In the genomic region with DNA sequence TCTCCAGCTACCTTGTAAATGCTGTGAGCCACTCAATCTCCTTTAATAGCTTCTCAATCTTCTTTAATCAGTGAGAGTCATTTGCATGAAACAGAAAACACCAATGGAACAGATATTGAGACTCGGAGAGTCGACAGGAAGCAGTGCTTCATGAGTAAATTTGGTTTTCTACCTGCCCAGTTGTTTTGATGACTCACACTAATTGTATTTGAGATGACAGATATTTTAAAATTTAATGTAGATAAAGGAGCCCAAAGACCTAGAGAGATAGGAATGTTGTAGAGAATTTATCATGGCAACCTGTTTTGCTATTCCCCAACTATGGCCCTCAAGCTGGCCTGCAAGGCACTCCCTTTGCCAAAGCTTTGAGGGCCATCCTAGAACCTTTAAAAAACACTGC, we compare ENCODE assay signal across 29 cellular contexts.
DNase-seq lines count a peak whose midpoint lies in the region; ATAC-seq, FAIRE-seq and TF ChIP-seq lines count a peak whose summit lies in the region.
"Had no signal": no experiment of that assay in that cellular context is flagged by ENCODE, and none has a peak within 500 bp of the region (broad histone marks: within the 10 kb centered on the region; RNA-seq: fewer than 3 reads in every experiment).

No MANE protein-coding gene starts in this region.

- no peaks in the 10 kb centered on the region for H3K9me1 ChIP-seq in keratinocyte (ENCODE audit: control insufficient read depth, extremely low read depth, insufficient read depth, low read length)

- no peak overlapping the region for H3K9ac ChIP-seq in keratinocyte (ENCODE audit: control insufficient read depth, extremely low read depth, insufficient read depth, low read length)

- intact Hi-C loops in head of caudate nucleus (cut with DNase I), result no loop called here
- intact Hi-C loops in body of pancreas (cut with DNase I), result no loop called here
- intact Hi-C loops in prostate gland (cut with DNase I), result no loop called here

- H3K4me2 ChIP-seq in GM23338 (no peak overlapping the region), keratinocyte (ENCODE audit: control insufficient read depth, extremely low read depth, insufficient read depth, low read depth, low read length) (peak overlapping the region; percentile 58)

- H3F3A ChIP-seq in GM23338 (replicated peaks; ENCODE audit: low read depth), result no peaks in the 10 kb centered on the region

- peak overlapping the region; percentile 47; the same call in 1 of the 2 replicates for H2AFZ ChIP-seq in GM23338
- no peak overlapping the region for H2AFZ ChIP-seq in keratinocyte (ENCODE audit: control insufficient read depth, low read length)

- TF ChIP-seq POLR2A in body of pancreas (IDR thresholded peaks at IDR 0.05) (no peak), prostate gland (IDR thresholded peaks at IDR 0.05) (no peak)

- H3K4me1 ChIP-seq in CD4-positive, CD25-positive, alpha-beta regulatory T cell (ENCODE audit: control insufficient read depth, insufficient read depth, low read length, poor library complexity, severe bottlenecking), result peaks cover 18% of the 10 kb centered on the region
- H3K4me1 ChIP-seq in GM23338 (ENCODE audit: insufficient read depth) (no peaks in the 10 kb centered on the region), keratinocyte (ENCODE audit: control insufficient read depth, extremely low read depth, insufficient read depth, low read length) (peaks cover 12% of the 10 kb centered on the region), body of pancreas (no peaks in the 10 kb centered on the region), prostate gland (replicated peaks) (no peaks in the 10 kb centered on the region)
- H3K4me1 ChIP-seq: esophagus muscularis mucosa had no signal

- no peak overlapping the region for H3K4me3 ChIP-seq in CD4-positive, CD25-positive, alpha-beta regulatory T cell (ENCODE audit: low read depth, low read length)
- H3K4me3 ChIP-seq in GM23338, result no peak overlapping the region
- H3K4me3 ChIP-seq in keratinocyte (ENCODE audit: control insufficient read depth in 2 of 3, extremely low read depth in 1 of 3, insufficient read depth in 2 of 3, low read depth in 1 of 3, low read length in 3 of 3), result no peak overlapping the region
- H3K4me3 ChIP-seq in body of pancreas, result no peak overlapping the region
- no peak overlapping the region for H3K4me3 ChIP-seq in prostate gland
- H3K4me3 ChIP-seq: esophagus muscularis mucosa, tibial nerve had no signal

- dilution Hi-C loops in keratinocyte (cut with MboI; ENCODE audit: extremely low pct_ligation_motif_present, low sequenced_read_pairs), result no loop called here

- H3K27ac Mint-ChIP-seq in CD4-positive, CD25-positive, alpha-beta regulatory T cell, result peak overlapping the region in 2 of 3 donors; percentile 33 to 85
- no peak overlapping the region for H3K27ac Mint-ChIP-seq in GM23338
- H3K27ac Mint-ChIP-seq: activated T-cell treated with anti-CD3 and anti-CD28 coated beads, Interleukin-2, amount 50 U/mL, for 72 hours; endodermal cell; naive B cell; T-helper 2 cell treated with Interferon-gamma antibody and Interleukin-4, amounts not matched to agents 5 μg/mL and 100 μg/mL, for 36 hours had no signal

- H3K9me3 ChIP-seq in CD4-positive, CD25-positive, alpha-beta regulatory T cell (ENCODE audit: control insufficient read depth in 2 of 2, low read length in 2 of 2), result no peaks in the 10 kb centered on the region
- H3K9me3 ChIP-seq in keratinocyte (ENCODE audit: control insufficient read depth, low read depth, low read length), result no peaks in the 10 kb centered on the region
- no peaks in the 10 kb centered on the region for H3K9me3 ChIP-seq in body of pancreas
- H3K9me3 ChIP-seq in prostate gland, result no peaks in the 10 kb centered on the region
- H3K9me3 ChIP-seq: esophagus muscularis mucosa, tibial nerve had no signal

- H3K4me1 Mint-ChIP-seq in CD4-positive, CD25-positive, alpha-beta regulatory T cell, result peaks cover 6 to 17% (median 12%) of the 10 kb centered on the region in 4 donors
- H3K4me1 Mint-ChIP-seq in GM23338, result peaks cover 3% of the 10 kb centered on the region; the same call in 2 of the 3 replicates
- H3K4me1 Mint-ChIP-seq: endodermal cell had no signal

- H3K4me3 Mint-ChIP-seq in CD4-positive, CD25-positive, alpha-beta regulatory T cell, result peak overlapping the region in 1 of 4 donors; percentile 48
- H3K4me3 Mint-ChIP-seq in GM23338, result no peak overlapping the region
- H3K4me3 Mint-ChIP-seq: activated T-cell treated with anti-CD3 and anti-CD28 coated beads, Interleukin-2, amount 50 U/mL, for 72 hours; endodermal cell; naive B cell; T-helper 2 cell treated with Interferon-gamma antibody and Interleukin-4, amounts not matched to agents 5 μg/mL and 100 μg/mL, for 36 hours had no signal

- H3K36me3 Mint-ChIP-seq in CD4-positive, CD25-positive, alpha-beta regulatory T cell, result no peaks in the 10 kb centered on the region
- 0 out of 3 replicates have a peak, but pooled peaks cover 3% of the 10 kb centered on the region for H3K36me3 Mint-ChIP-seq in GM23338 (ENCODE audit: low read depth)
- H3K36me3 Mint-ChIP-seq: naive B cell had no signal

- no peak for TF ChIP-seq CTCF in GM23338 (conservative IDR thresholded peaks at IDR 0.05; ENCODE audit: low read depth in 2 of 2)
- no peak for TF ChIP-seq CTCF in keratinocyte (optimal IDR thresholded peaks at IDR 0.05 in 1 of 3, IDR thresholded peaks at IDR 0.05 in 1 of 3, conservative IDR thresholded peaks at IDR 0.05 in 1 of 3; ENCODE audit: extremely low read depth in 1 of 3, insufficient read depth in 2 of 3, low read length in 3 of 3)
- no peak for TF ChIP-seq CTCF in body of pancreas (IDR thresholded peaks at IDR 0.05)
- no peak for TF ChIP-seq CTCF in prostate gland (IDR thresholded peaks at IDR 0.05)

- no peaks in the 10 kb centered on the region for H3K27me3 ChIP-seq in CD4-positive, CD25-positive, alpha-beta regulatory T cell (ENCODE audit: control insufficient read depth, insufficient read depth, low read length)
- H3K27me3 ChIP-seq in GM23338 (ENCODE audit: insufficient read depth) (no peaks in the 10 kb centered on the region), keratinocyte (ENCODE audit: control insufficient read depth, extremely low read depth, insufficient read depth, low read length) (no peaks in the 10 kb centered on the region), body of pancreas (no peaks in the 10 kb centered on the region), prostate gland (replicated peaks; ENCODE audit: insufficient read depth) (no peaks in the 10 kb centered on the region)
- H3K27me3 ChIP-seq: esophagus muscularis mucosa, tibial nerve had no signal

- no peaks in the 10 kb centered on the region for H3K27me3 Mint-ChIP-seq in CD4-positive, CD25-positive, alpha-beta regulatory T cell
- no peaks in the 10 kb centered on the region for H3K27me3 Mint-ChIP-seq in GM23338 (ENCODE audit: insufficient read depth, low read depth, poor library complexity)

- peak; percentile 44 for FAIRE-seq in keratinocyte (lab: Jason Lieb, UNC)
- FAIRE-seq: HepG2 had no signal

- peaks cover 0 to 2% (median 0%) of the 10 kb centered on the region in 7 donors for H3K9me3 Mint-ChIP-seq in CD4-positive, CD25-positive, alpha-beta regulatory T cell
- peaks cover 5% of the 10 kb centered on the region; the same call in 1 of the 3 replicates for H3K9me3 Mint-ChIP-seq in GM23338
- H3K9me3 Mint-ChIP-seq: activated T-cell treated with anti-CD3 and anti-CD28 coated beads, Interleukin-2, amount 50 U/mL, for 72 hours; naive B cell; T-helper 2 cell treated with Interferon-gamma antibody and Interleukin-4, amounts not matched to agents 5 μg/mL and 100 μg/mL, for 36 hours had no signal

- H4K20me1 ChIP-seq in GM23338 (replicated peaks; ENCODE audit: insufficient read depth) (no peaks in the 10 kb centered on the region), keratinocyte (ENCODE audit: control insufficient read depth, extremely low read depth, insufficient read depth, low read length) (no peaks in the 10 kb centered on the region)

- 80 to 81% methylated on average over 2 of the region's 2 CpGs for WGBS in body of pancreas, 2 donors
- WGBS in prostate gland, result 88% methylated on average over 2 of the region's 2 CpGs

- no peaks in the 10 kb centered on the region for H3K36me3 ChIP-seq in CD4-positive, CD25-positive, alpha-beta regulatory T cell (ENCODE audit: control insufficient read depth, insufficient read depth, low read length)
- H3K36me3 ChIP-seq in GM23338 (ENCODE audit: insufficient read depth), result no peaks in the 10 kb centered on the region
- no peaks in the 10 kb centered on the region for H3K36me3 ChIP-seq in keratinocyte (ENCODE audit: control insufficient read depth in 2 of 2, extremely low read depth in 1 of 2, insufficient read depth in 2 of 2, low read length in 2 of 2)
- H3K36me3 ChIP-seq in body of pancreas (replicated peaks in 1 of 2; ENCODE audit: insufficient read depth in 1 of 2, low read depth in 2 of 2), result no peaks in the 10 kb centered on the region
- H3K36me3 ChIP-seq in prostate gland, result no peaks in the 10 kb centered on the region
- H3K36me3 ChIP-seq: esophagus muscularis mucosa, tibial nerve had no signal

- peak; percentile 62 to 75 for ATAC-seq in CD4-positive, CD25-positive, alpha-beta regulatory T cell (ENCODE audit: low read depth in 2 of 2)
- ATAC-seq in GM23338 (no peak), body of pancreas (no peak)
- ATAC-seq: activated T-cell treated with anti-CD3 and anti-CD28 coated beads, Interleukin-2, amount 50 U/mL, for 72 hours; HepG2; right cardiac atrium had no signal

- no peaks in the 10 kb centered on the region for H3K79me2 ChIP-seq in GM23338 (replicated peaks; ENCODE audit: insufficient read depth)
- H3K79me2 ChIP-seq in keratinocyte (ENCODE audit: control insufficient read depth, insufficient read depth, low read length), result no peaks in the 10 kb centered on the region

- H3K27ac ChIP-seq in CD4-positive, CD25-positive, alpha-beta regulatory T cell (ENCODE audit: insufficient read depth, low read length, poor library complexity, severe bottlenecking), result no peak overlapping the region
- no peak overlapping the region for H3K27ac ChIP-seq in GM23338 (ENCODE audit: low read depth)
- H3K27ac ChIP-seq in keratinocyte (ENCODE audit: control insufficient read depth, insufficient read depth, low read length), result no peak overlapping the region
- no peak overlapping the region for H3K27ac ChIP-seq in body of pancreas
- H3K27ac ChIP-seq in prostate gland, result no peak overlapping the region
- H3K27ac ChIP-seq: esophagus muscularis mucosa, tibial nerve had no signal

- H3K9me2 ChIP-seq in GM23338 (ENCODE audit: insufficient read depth), result peaks cover 12% of the 10 kb centered on the region; the same call in 1 of the 2 replicates

- peak in 1 of 3 donors; percentile 65 for DNase-seq in CD4-positive, CD25-positive, alpha-beta regulatory T cell
- DNase-seq in GM23338 (ENCODE audit: low spot score) (no peak), SW480 (ENCODE audit: low spot score) (peak; percentile 34), keratinocyte (ENCODE audit: low read depth, low spot score) (no peak), head of caudate nucleus (no peak), body of pancreas (no peak), prostate gland (ENCODE audit: low spot score) (no peak), EL (no peak)
- DNase-seq: activated CD4-positive, alpha-beta T cell treated with anti-CD3 and anti-CD28 coated beads for 48 hours; activated naive CD4-positive, alpha-beta T cell treated with Interleukin-2 at 50 U/mL for 16 hours; activated T-cell treated with anti-CD3 and anti-CD28 coated beads, Interleukin-2, amount 50 U/mL, for 72 hours; central memory CD4-positive, alpha-beta T cell; cortex of kidney; DMS153; endodermal cell; foreskin fibroblast; HCEC 1CT; Kasumi-1; midbrain; naive B cell; NCI-H146; NCI-H446; NCI-H748 treated with DMSO at 0.1 percent for 48 hours; right cardiac atrium; stimulated activated CD4-positive, alpha-beta T cell treated with anti-CD3 and anti-CD28 coated beads, Interleukin-2, amount 100 ng/mL, for 48 hours had no signal

Comparison
In these comparisons a context has a peak if more than half of its experiments do, and no peak if none do; other contexts are left out.
1. ATAC-seq: peak in CD4-positive, CD25-positive, alpha-beta regulatory T cell (2 of 2); none in GM23338 (single experiment) and body of pancreas (single experiment).